In genomic region chr7:39314869-39315268, GRCh38 we compare ENCODE assay signal across 27 cellular contexts.
"Had no signal": no experiment of that assay in that cellular context is flagged by ENCODE, and none has a peak within 500 bp of the region (broad histone marks: within the 10 kb centered on the region; RNA-seq: fewer than 3 reads in every experiment).

No MANE protein-coding gene starts in this region.

- H3K27ac ChIP-seq: stomach, suprapubic skin, testis, thoracic aorta, thyroid gland, tibial nerve, transverse colon, upper lobe of left lung, upper lobe of right lung, uterus, vagina had no signal

- DNase-seq: stimulated activated CD4-positive, alpha-beta T cell treated with anti-CD3 and anti-CD28 coated beads, Interleukin-2, amount 100 ng/mL, for 48 hours; stimulated activated CD4-positive, alpha-beta T cell treated with anti-CD3 and anti-CD28 coated beads, Interleukin-4, amount 100 ng/mL, for 1 hour; stimulated activated CD4-positive, alpha-beta T cell treated with anti-CD3 and anti-CD28 coated beads, Interleukin-4, amount 100 ng/mL, for 24 hours; stimulated activated CD4-positive, alpha-beta T cell treated with anti-CD3 and anti-CD28 coated beads, Interleukin-4, amount 100 ng/mL, for 4 hours; stimulated activated CD8-positive, alpha-beta memory T cell treated with anti-CD3 and anti-CD28 coated beads, Interleukin-4, amount 100 ng/mL, for 48 hours; stimulated activated naive B cell treated with anti-CD40 and anti-IgM and Interleukin-4, amounts not matched to agents 10 μg/mL and 1 μg/mL and 100 μg/mL, for 72 hours; stimulated activated naive CD4-positive, alpha-beta T cell; stimulated activated naive CD4-positive, alpha-beta T cell treated with Interleukin-2 at 50 U/mL for 16 hours; stimulated activated naive CD8-positive, alpha-beta T cell treated with anti-CD3 and anti-CD28 coated beads, Interleukin-15, amount 100 ng/mL, for 72 hours; stimulated activated naive CD8-positive, alpha-beta T cell treated with anti-CD3 and anti-CD28 coated beads, Interleukin-15, Interleukin-2, amounts not matched to agents 100 U/mL and 50 U/mL, for 24 hours; stomach; substantia nigra; testis; thyroid gland; tibial artery; transverse colon; trophoblast cell; upper lobe of left lung; upper lobe of right lung; uterus had no signal

- H3K4me3 ChIP-seq: stomach, suprapubic skin, testis, thoracic aorta, thyroid gland, tibial artery, tibial nerve, transverse colon, upper lobe of left lung, upper lobe of right lung, uterus, vagina had no signal

- H3K4me1 ChIP-seq: stomach, suprapubic skin, testis, thyroid gland, tibial nerve, transverse colon, upper lobe of left lung, upper lobe of right lung, uterus, vagina had no signal

- FAIRE-seq: urothelium cell line had no signal

- H3K9me3 ChIP-seq: stomach, suprapubic skin, testis, thoracic aorta, thyroid gland, tibial artery, tibial nerve, transverse colon, upper lobe of left lung, upper lobe of right lung, uterus, vagina had no signal

- ATAC-seq: stimulated activated effector memory CD8-positive, alpha-beta T cell treated with anti-CD3 and anti-CD28 coated beads, Interleukin-12 subunit alpha, Interleukin-12 subunit beta, amount 100 ng/mL, for 72 hours; stimulated activated memory B cell treated with anti-CD40 and anti-IgM and Interleukin-4, amounts not matched to agents 10 μg/mL and 1 μg/mL and 100 μg/mL, for 72 hours; stimulated activated naive B cell treated with anti-CD40 and anti-IgM and Interleukin-4, amounts not matched to agents 10 μg/mL and 1 μg/mL and 100 μg/mL, for 72 hours; stimulated activated naive CD8-positive, alpha-beta T cell treated with anti-CD3 and anti-CD28 coated beads, Interleukin-15, amount 100 ng/mL, for 72 hours; stimulated activated naive CD8-positive, alpha-beta T cell treated with anti-CD3 and anti-CD28 coated beads, Interleukin-15, Interleukin-2, amounts not matched to agents 100 U/mL and 50 U/mL, for 24 hours; upper lobe of right lung had no signal

- H3K27me3 ChIP-seq: stomach, suprapubic skin, testis, thyroid gland, tibial artery, tibial nerve, transverse colon, upper lobe of left lung, vagina had no signal

- H3K36me3 ChIP-seq: stomach, suprapubic skin, thoracic aorta, thyroid gland, tibial artery, tibial nerve, transverse colon, upper lobe of left lung, upper lobe of right lung, uterus, vagina had no signal
